1 cellular context compared by ENCODE assay signal in genomic region chr11:86034710-86035109, GRCh38.
TF ChIP-seq lines count a peak whose summit lies in the region.

No MANE protein-coding gene starts in this region.

TF ChIP-seq in IMR-90, 13 proteins besides CTCF, POLR2A, EP300 and RAD21 (continued from another document):
- TF ChIP-seq NFE2L2 (IDR thresholded peaks at IDR 0.05; ENCODE audit: low read depth, low read length) = no peak
